13 cellular contexts compared by ENCODE assay signal in genomic region chr19:9009431-9009830, GRCh38. TPM values are rescaled to one million over a fixed set of nuclear protein-coding genes. Genes with fewer than 3 reads are reported as not detected.
A peak's percentile ranks its signal among the peaks of the same experiment; 100 is the strongest.
DNase-seq lines count a peak whose midpoint lies in the region; ATAC-seq, FAIRE-seq and TF ChIP-seq lines count a peak whose summit lies in the region.
"Had no signal": no experiment of that assay in that cellular context is flagged by ENCODE, and none has a peak within 500 bp of the region (broad histone marks: within the 10 kb centered on the region; RNA-seq: fewer than 3 reads in every experiment).

No MANE protein-coding gene starts in this region.

- H3K27ac ChIP-seq in BLaER1, result no peak overlapping the region
- no peak overlapping the region for H3K27ac ChIP-seq in osteoblast (ENCODE audit: low read depth, low read length)

- H3K36me3 ChIP-seq in BLaER1, result no peaks in the 10 kb centered on the region
- no peaks in the 10 kb centered on the region for H3K36me3 ChIP-seq in GM06990 (ENCODE audit: control insufficient read depth, insufficient read depth, low read length)
- no peaks in the 10 kb centered on the region for H3K36me3 ChIP-seq in osteoblast (ENCODE audit: insufficient read depth, low read length)
- H3K36me3 ChIP-seq: HAP-1 had no signal

- peak overlapping the region; percentile 56 for H3K4me3 Mint-ChIP-seq in activated B cell treated with CpG ODN at 0.5 μM for 24 hours

- H3K9me3 ChIP-seq in BLaER1 (no peaks in the 10 kb centered on the region), osteoblast (ENCODE audit: low read depth, low read length) (no peaks in the 10 kb centered on the region)
- H3K9me3 ChIP-seq: HAP-1 had no signal

- H3K4me1 ChIP-seq in BLaER1, result peaks cover 33% of the 10 kb centered on the region
- H3K4me1 ChIP-seq in osteoblast (ENCODE audit: insufficient read depth, low read length), result no peaks in the 10 kb centered on the region
- H3K4me1 ChIP-seq: HAP-1 had no signal

- no peak for FAIRE-seq in D721Med (lab: Jason Lieb, UNC)
- FAIRE-seq: RCC 7860 had no signal

- H3K9me3 Mint-ChIP-seq in activated B cell treated with CpG ODN at 0.5 μM for 24 hours, result peaks cover 5% of the 10 kb centered on the region

- CTCF ChIA-PET in activated B cell treated with CpG ODN at 0.5 μM for 24 hours (lab: Charles Lee), result no interaction called here

- no peaks in the 10 kb centered on the region for H3K27me3 ChIP-seq in BLaER1
- no peaks in the 10 kb centered on the region for H3K27me3 ChIP-seq in GM06990 (replicated peaks; ENCODE audit: control insufficient read depth, insufficient read depth, low read length)
- no peaks in the 10 kb centered on the region for H3K27me3 ChIP-seq in osteoblast (ENCODE audit: insufficient read depth, low read length)

- no peak overlapping the region for H3K9ac ChIP-seq in BLaER1

- intact Hi-C loops in activated B cell treated with CpG ODN at 0.5 μM for 24 hours (cut with micrococcal nuclease), result no loop called here

- DNase-seq in GM06990 (ENCODE audit: extremely low read depth, insufficient read length), result no peak
- DNase-seq in activated B cell treated with CpG ODN at 0.5 μM for 24 hours, result no peak
- DNase-seq in osteoblast (ENCODE audit: insufficient read length, low spot score, missing footprints), result peak; percentile 42
- DNase-seq in D721Med (ENCODE audit: insufficient read length, low spot score), result no peak
- DNase-seq: NCI-H1048, NCI-H526 treated with DMSO at 0.1 percent for 48 hours, SHP77 had no signal

- no peaks in the 10 kb centered on the region for H4K20me1 ChIP-seq in BLaER1
- H4K20me1 ChIP-seq in osteoblast (ENCODE audit: insufficient read depth, low read length), result no peaks in the 10 kb centered on the region

- no peaks in the 10 kb centered on the region for H3K4me1 Mint-ChIP-seq in activated B cell treated with CpG ODN at 0.5 μM for 24 hours

- no peak overlapping the region for H2AFZ ChIP-seq in osteoblast (ENCODE audit: low read length)

- POLR2A ChIA-PET in activated B cell treated with CpG ODN at 0.5 μM for 24 hours (lab: Charles Lee), result no interaction called here

- no peak overlapping the region for H3K27ac Mint-ChIP-seq in activated B cell treated with CpG ODN at 0.5 μM for 24 hours

- ATAC-seq in activated B cell treated with CpG ODN at 0.5 μM for 24 hours (ENCODE audit: low read depth) (no peak), GM18520 (IDR thresholded peaks at IDR 0.05; ENCODE audit: unreplicated experiment) (no peak), HG03196 (IDR thresholded peaks at IDR 0.05; ENCODE audit: unreplicated experiment) (no peak)

- H3K27me3 Mint-ChIP-seq in activated B cell treated with CpG ODN at 0.5 μM for 24 hours, result peaks cover 3% of the 10 kb centered on the region

- H3K4me3 ChIP-seq in BLaER1, result no peak overlapping the region
- peak overlapping the region; percentile 58 for H3K4me3 ChIP-seq in GM06990 (replicated peaks; ENCODE audit: low read depth, low read length)
- no peak overlapping the region for H3K4me3 ChIP-seq in osteoblast (ENCODE audit: insufficient read depth, low read length)
- H3K4me3 ChIP-seq: HAP-1 had no signal

- no peaks in the 10 kb centered on the region for H3K36me3 Mint-ChIP-seq in activated B cell treated with CpG ODN at 0.5 μM for 24 hours (ENCODE audit: low read depth)

- H3K79me2 ChIP-seq in osteoblast (ENCODE audit: insufficient read depth, low read length), result no peaks in the 10 kb centered on the region

- no peak for TF ChIP-seq CTCF in GM06990 (IDR thresholded peaks at IDR 0.05; ENCODE audit: insufficient read depth, low read length, poor library complexity, severe bottlenecking)
- no peak for TF ChIP-seq CTCF in activated B cell treated with CpG ODN at 0.5 μM for 24 hours (IDR thresholded peaks at IDR 0.05)
- TF ChIP-seq CTCF in osteoblast (IDR thresholded peaks at IDR 0.05; ENCODE audit: extremely low read depth, low read depth, low read length), result no peak
- no peak for TF ChIP-seq CTCF in D721Med (IDR thresholded peaks at IDR 0.05; ENCODE audit: insufficient read depth, missing control alignments)

- H3K4me2 ChIP-seq in BLaER1 (peak overlapping the region; percentile 24), osteoblast (ENCODE audit: insufficient read depth, low read length) (no peak overlapping the region)

RNA-seq across cellular contexts. Expression of gene MUC16, which starts 0.8 kb away (rescaled TPM):
- total RNA-seq in activated B cell treated with CpG ODN at 0.5 μM for 24 hours, result 0.15 and 0.16 TPM in 2 replicates
- total RNA-seq in osteoblast, result not detected in 2 replicates
- total RNA-seq: HT1080 had no signal
